8 cellular contexts compared by ENCODE assay signal in genomic region chr10:87818505-87819273, GRCh38. TPM values are rescaled to one million over a fixed set of nuclear protein-coding genes. Genes with fewer than 3 reads are reported as not detected.
DNase-seq lines count a peak whose midpoint lies in the region; ATAC-seq and TF ChIP-seq lines count a peak whose summit lies in the region.

No MANE protein-coding gene starts in this region.

- H3K79me2 ChIP-seq in mammary epithelial cell (ENCODE audit: insufficient read depth, low read length), result peaks cover 43% of the 10 kb centered on the region

- H3K4me2 ChIP-seq in mammary epithelial cell (ENCODE audit: insufficient read depth, low read depth, low read length), result peak overlapping the region; percentile 86

- intact Hi-C loops in mammary epithelial cell (cut with micrococcal nuclease), result loop anchor here (1.0 kb wide), 2 partner anchors 25 to 44 kb away; no protein-coding TSS in a partner anchor

- H3K27me3 Mint-ChIP-seq in IgD-negative memory B cell, result no peaks in the 10 kb centered on the region

- no peaks in the 10 kb centered on the region for H3K9me3 ChIP-seq in mammary epithelial cell (replicated peaks; ENCODE audit: insufficient read depth, low read length)

- peak overlapping the region; percentile 97 to 100 (median 98) for H3K27ac Mint-ChIP-seq in IgD-negative memory B cell

- WGBS in mammary epithelial cell (ENCODE audit: low coverage, missing lambda C conversion rate), result 16% methylated on average over 18 of the region's 29 CpGs

- H3K9me3 Mint-ChIP-seq in IgD-negative memory B cell, result no peaks in the 10 kb centered on the region

- TF ChIP-seq CTCF in VCaP (conservative IDR thresholded peaks at IDR 0.05) (no peak; the same call in 1 of the 2 replicates), mammary epithelial cell (conservative IDR thresholded peaks at IDR 0.05 in 1 of 2, IDR thresholded peaks at IDR 0.05 in 1 of 2; ENCODE audit: extremely low read depth in 1 of 2, insufficient read depth in 1 of 2, low read depth in 1 of 2, low read length in 2 of 2) (peak; percentile 1 to 29)

- peak overlapping the region; percentile 55 for H3K9ac ChIP-seq in mammary epithelial cell (ENCODE audit: insufficient read depth, low read length)

- H3K27ac ChIP-seq in VCaP (peak overlapping the region; percentile 94), mammary epithelial cell (ENCODE audit: insufficient read depth, low read depth, low read length) (peak overlapping the region; percentile 77), layer of hippocampus (ENCODE audit: low read depth, low read length) (peak overlapping the region; percentile 58)

- ATAC-seq in GM21528 (IDR thresholded peaks at IDR 0.05; ENCODE audit: low FRiP score, unreplicated experiment), result peak; percentile 65

- dilution Hi-C loops in mammary epithelial cell (cut with HindIII; ENCODE audit: low sequenced_read_pairs), result no loop called here

- no TSS peak for BruUV-seq in mammary epithelial cell (replicated peaks; lab: Mats Ljungman, UMichigan)

- peak overlapping the region; percentile 99 for H2AFZ ChIP-seq in mammary epithelial cell (ENCODE audit: low read depth, low read length)

- peaks cover 25 to 32% (median 26%) of the 10 kb centered on the region in 3 donors for H3K4me1 Mint-ChIP-seq in IgD-negative memory B cell

- CTCF ChIA-PET in mammary epithelial cell (lab: Charles Lee; ENCODE audit: low non-redundant PET), result interaction anchor here (0.6 kb wide), 2 partner anchors 20 to 27 kb away, joined by 3 to 6 read pairs; no protein-coding TSS in a partner anchor

- peaks cover 3% of the 10 kb centered on the region for H3K36me3 ChIP-seq in mammary epithelial cell (ENCODE audit: insufficient read depth, low read length)

- H3K36me3 Mint-ChIP-seq in IgD-negative memory B cell, result peaks cover 9% of the 10 kb centered on the region

- no peaks in the 10 kb centered on the region for H3K27me3 ChIP-seq in mammary epithelial cell (ENCODE audit: insufficient read depth, low read length)
- no peaks in the 10 kb centered on the region for H3K27me3 ChIP-seq in layer of hippocampus (ENCODE audit: control insufficient read depth, insufficient read depth, low read length)

- H3K4me1 ChIP-seq in mammary epithelial cell (ENCODE audit: insufficient read depth, low read length), result peaks cover 5% of the 10 kb centered on the region

- in situ Hi-C loops in mammary epithelial cell (cut with MboI; ENCODE audit: low sequenced_read_pairs in 2 of 2), result no loop called here

- peak overlapping the region; percentile 67 to 85 (median 83) for H3K4me3 ChIP-seq in mammary epithelial cell (replicated peaks in 1 of 3; ENCODE audit: insufficient read depth in 1 of 3, low read depth in 2 of 3, low read length in 3 of 3)

- peak overlapping the region; percentile 95 to 99 (median 97) for H3K4me3 Mint-ChIP-seq in IgD-negative memory B cell

- DNase-seq in EL (peak; percentile 31), mammary epithelial cell (peak; percentile 55), NCI-H2196 treated with DMSO at 0.1 percent for 48 hours (lab: John Stamatoyannopoulos, UW; ENCODE audit: unreplicated experiment) (no peak)
- peak; percentile 67 to 70 for DNase-seq in stimulated activated CD4-positive, alpha-beta T cell treated with anti-CD3 and anti-CD28 coated beads, Interleukin-2, amount 100 ng/mL, for 24 hours

- no peaks in the 10 kb centered on the region for H4K20me1 ChIP-seq in mammary epithelial cell (ENCODE audit: insufficient read depth, low read length)

RNA-seq across cellular contexts. Expression of gene ATAD1, which starts 0.7 kb away (rescaled TPM):
- polyA plus RNA-seq in IgD-negative memory B cell, result 31.9 TPM
- total RNA-seq in mammary epithelial cell, result 10 to 100 TPM; 57.5 to 73.7 TPM
- 17.9 TPM for polyA plus RNA-seq in mammary epithelial cell
- 23.0 TPM for polyA minus RNA-seq in mammary epithelial cell

RNA-seq across cellular contexts. Expression of gene KLLN, which starts 44.6 kb away (rescaled TPM):
- polyA plus RNA-seq in IgD-negative memory B cell, result 0.25 TPM
- total RNA-seq in mammary epithelial cell, result 1 to 10 TPM; 1.0 to 1.2 TPM
- 0.50 TPM for polyA plus RNA-seq in mammary epithelial cell
- polyA minus RNA-seq in mammary epithelial cell, result not detected

RNA-seq across cellular contexts. Expression of gene PTEN, which starts 44.7 kb away (rescaled TPM):
- polyA plus RNA-seq in IgD-negative memory B cell, result 40.4 TPM
- total RNA-seq in mammary epithelial cell, result 100 to 1,000 TPM in 1 of 2 donors, 10 to 100 TPM in 1; 60.5 to 104 TPM
- 16.3 TPM for polyA plus RNA-seq in mammary epithelial cell
- 37.8 TPM for polyA minus RNA-seq in mammary epithelial cell
